ENCODE assay signal across 19 cellular contexts in genomic region chr17:29469251-29469650, GRCh38.
"Had no signal": no experiment of that assay in that cellular context is flagged by ENCODE, and none has a peak within 500 bp of the region (broad histone marks: within the 10 kb centered on the region; RNA-seq: fewer than 3 reads in every experiment).

No MANE protein-coding gene starts in this region.

- DNase-seq: activated CD4-positive, alpha-beta T cell treated with anti-CD3 and anti-CD28 coated beads, Interleukin-2, amount 10 ng/mL, durations not matched to agents 24 days and 14 days; activated CD8-positive, alpha-beta T cell treated with anti-CD3 and anti-CD28 coated beads for 36 hours; activated naive CD4-positive, alpha-beta T cell treated with Interleukin-2 at 50 U/mL for 16 hours; activated naive CD8-positive, alpha-beta T cell treated with anti-CD3 and anti-CD28 coated beads, Interleukin-2, amount 10 ng/mL, durations not matched to agents 7 days and 5 days; activated T-cell treated with anti-CD3 and anti-CD28 coated beads, Interleukin-2, amount 50 U/mL, for 1 hour; body of pancreas; caudate nucleus; endodermal cell; head of caudate nucleus; left lung; midbrain; sigmoid colon; spleen; stimulated activated CD4-positive, alpha-beta T cell treated with anti-CD3 and anti-CD28 coated beads, Interleukin-4, amount 100 ng/mL, for 4 hours; T1000 had no signal

- H3K4me3 ChIP-seq: body of pancreas, left lung, sigmoid colon, spleen had no signal

- H3K27me3 ChIP-seq: body of pancreas, left lung, sigmoid colon, spleen had no signal

- H3K4me1 ChIP-seq: body of pancreas, left lung, sigmoid colon had no signal

- ATAC-seq: activated CD8-positive, alpha-beta T cell treated with anti-CD3 and anti-CD28 coated beads for 36 hours; body of pancreas; left lung; stimulated activated memory B cell treated with anti-CD40 and anti-IgM and Interleukin-4, amounts not matched to agents 10 μg/mL and 1 μg/mL and 100 μg/mL, for 72 hours had no signal

- H3K9me3 ChIP-seq: body of pancreas, left lung, sigmoid colon, spleen had no signal

- FAIRE-seq: colon, frontal cortex had no signal

- H3K27ac ChIP-seq: body of pancreas, epithelial cell of prostate, left lung, sigmoid colon, spleen had no signal
